Comparison of ENCODE assay signal across 20 cellular contexts in genomic region chr10:86104156-86104555, GRCh38.
DNase-seq lines count a peak whose midpoint lies in the region; ATAC-seq, FAIRE-seq and TF ChIP-seq lines count a peak whose summit lies in the region.
"Had no signal": no experiment of that assay in that cellular context is flagged by ENCODE, and none has a peak within 500 bp of the region (broad histone marks: within the 10 kb centered on the region; RNA-seq: fewer than 3 reads in every experiment).

No MANE protein-coding gene starts in this region.

- no peak overlapping the region for H3K27ac Mint-ChIP-seq in chondrocyte (ENCODE audit: unreplicated experiment)
- H3K27ac Mint-ChIP-seq in stimulated activated effector memory CD8-positive, alpha-beta T cell treated with anti-CD3 and anti-CD28 coated beads, Interleukin-12 subunit alpha, Interleukin-12 subunit beta, amount 100 ng/mL, for 72 hours = no peak overlapping the region
- H3K27ac Mint-ChIP-seq: CD8-positive, alpha-beta memory T cell; H9; IgD-negative memory B cell had no signal

- no peak for FAIRE-seq in RCC 7860 (lab: Jason Lieb, UNC)
- FAIRE-seq: A204.1, GM12892, GM18507, H1, HepG2 had no signal

- peak; percentile 74 for DNase-seq in chondrocyte (ENCODE audit: low spot score)
- peak; percentile 73 for DNase-seq in mesenteric fat pad (ENCODE audit: low spot score)
- DNase-seq in stimulated activated effector memory CD8-positive, alpha-beta T cell treated with anti-CD3 and anti-CD28 coated beads, Interleukin-12 subunit alpha, Interleukin-12 subunit beta, amount 100 ng/mL, for 72 hours (ENCODE audit: low spot score in 2 of 2) = no peak
- DNase-seq in RCC 7860 (ENCODE audit: low spot score) = no peak
- DNase-seq: ACHN; CD4-positive, CD25-positive, alpha-beta regulatory T cell; COR-L47; DMS79; GDM1; H9 had no signal

- H3K4me3 ChIP-seq in HEK293 (ENCODE audit: low read depth, low read length) = no peak overlapping the region

- H3K27ac ChIP-seq in HEK293 (ENCODE audit: extremely low read depth, low read depth, low read length) = no peak overlapping the region

- no peaks in the 10 kb centered on the region for H3K36me3 Mint-ChIP-seq in chondrocyte (ENCODE audit: low read depth)
- H3K36me3 Mint-ChIP-seq in stimulated activated effector memory CD8-positive, alpha-beta T cell treated with anti-CD3 and anti-CD28 coated beads, Interleukin-12 subunit alpha, Interleukin-12 subunit beta, amount 100 ng/mL, for 72 hours = no peaks in the 10 kb centered on the region
- H3K36me3 Mint-ChIP-seq: CD4-positive, CD25-positive, alpha-beta regulatory T cell; CD8-positive, alpha-beta memory T cell; IgD-negative memory B cell had no signal

- H3K4me3 Mint-ChIP-seq in chondrocyte (ENCODE audit: unreplicated experiment) = no peak overlapping the region
- H3K4me3 Mint-ChIP-seq in stimulated activated effector memory CD8-positive, alpha-beta T cell treated with anti-CD3 and anti-CD28 coated beads, Interleukin-12 subunit alpha, Interleukin-12 subunit beta, amount 100 ng/mL, for 72 hours = no peak overlapping the region
- H3K4me3 Mint-ChIP-seq: CD4-positive, CD25-positive, alpha-beta regulatory T cell; CD8-positive, alpha-beta memory T cell; H9 had no signal

- ATAC-seq in stimulated activated effector memory CD8-positive, alpha-beta T cell treated with anti-CD3 and anti-CD28 coated beads, Interleukin-12 subunit alpha, Interleukin-12 subunit beta, amount 100 ng/mL, for 72 hours = peak; percentile 4
- no peak for ATAC-seq in GM21723 (IDR thresholded peaks at IDR 0.05; ENCODE audit: unreplicated experiment)

- no peaks in the 10 kb centered on the region for H3K4me1 ChIP-seq in HEK293 (ENCODE audit: control insufficient read depth, insufficient read depth, low read length)

- H3K9me3 ChIP-seq in HEK293 (ENCODE audit: control insufficient read depth, insufficient read depth, low read depth, low read length) = no peaks in the 10 kb centered on the region
- H3K9me3 ChIP-seq: BE2C had no signal

- no peaks in the 10 kb centered on the region for H3K9me3 Mint-ChIP-seq in chondrocyte (ENCODE audit: low read depth)
- H3K9me3 Mint-ChIP-seq in stimulated activated effector memory CD8-positive, alpha-beta T cell treated with anti-CD3 and anti-CD28 coated beads, Interleukin-12 subunit alpha, Interleukin-12 subunit beta, amount 100 ng/mL, for 72 hours = no peaks in the 10 kb centered on the region
- H3K9me3 Mint-ChIP-seq: CD4-positive, CD25-positive, alpha-beta regulatory T cell; CD8-positive, alpha-beta memory T cell; H9; IgD-negative memory B cell had no signal

- POLR2A ChIA-PET in HEK293 (lab: Yijun Ruan, JAX) = no interaction called here

- no peaks in the 10 kb centered on the region for H3K4me1 Mint-ChIP-seq in chondrocyte (ENCODE audit: low read depth)
- no peaks in the 10 kb centered on the region for H3K4me1 Mint-ChIP-seq in stimulated activated effector memory CD8-positive, alpha-beta T cell treated with anti-CD3 and anti-CD28 coated beads, Interleukin-12 subunit alpha, Interleukin-12 subunit beta, amount 100 ng/mL, for 72 hours
- H3K4me1 Mint-ChIP-seq: CD4-positive, CD25-positive, alpha-beta regulatory T cell; CD8-positive, alpha-beta memory T cell; H9 had no signal

- no peaks in the 10 kb centered on the region for H3K36me3 ChIP-seq in HEK293 (ENCODE audit: control insufficient read depth in 2 of 2, insufficient read depth in 1 of 2, low read length in 2 of 2)
- H3K36me3 ChIP-seq: BE2C had no signal

- TF ChIP-seq CTCF in HEK293 (tag by site-specific recombination; IDR thresholded peaks at IDR 0.05) (no peak), chondrocyte (IDR thresholded peaks at IDR 0.05) (no peak)

- H3K27me3 Mint-ChIP-seq in chondrocyte (ENCODE audit: low read depth) = no peaks in the 10 kb centered on the region
- H3K27me3 Mint-ChIP-seq: IgD-negative memory B cell had no signal

- CTCF ChIA-PET in HEK293 (lab: Yijun Ruan, JAX) = interaction anchor here (0.6 to 1.4 kb wide), 2 partner anchors 59 to 230 kb away, joined by 3 to 4 read pairs; no protein-coding TSS in a partner anchor

TF ChIP-seq in HEK293, 187 proteins besides CTCF, POLR2A, EP300 and RAD21:
- TF ChIP-seq ZNF645 (tag by site-specific recombination; IDR thresholded peaks at IDR 0.05) = no peak
- TF ChIP-seq EGR2 (tag by site-specific recombination; IDR thresholded peaks at IDR 0.05; ENCODE audit: low read depth) = peak; percentile 71
- peak; percentile 72 for TF ChIP-seq ZFHX2 (tag by site-specific recombination; conservative IDR thresholded peaks at IDR 0.05)
TF ChIP-seq in HEK293: peak in this region for 2.

Comparison
In these comparisons a context has a peak if more than half of its experiments do, and no peak if none do; other contexts are left out.
1. DNase-seq: peak in chondrocyte (single experiment) and mesenteric fat pad (single experiment); none in stimulated activated effector memory CD8-positive, alpha-beta T cell treated with anti-CD3 and anti-CD28 coated beads, Interleukin-12 subunit alpha, Interleukin-12 subunit beta, amount 100 ng/mL, for 72 hours (0 of 2) and RCC 7860 (single experiment).